11 cellular contexts compared by ENCODE assay signal in the genomic region with DNA sequence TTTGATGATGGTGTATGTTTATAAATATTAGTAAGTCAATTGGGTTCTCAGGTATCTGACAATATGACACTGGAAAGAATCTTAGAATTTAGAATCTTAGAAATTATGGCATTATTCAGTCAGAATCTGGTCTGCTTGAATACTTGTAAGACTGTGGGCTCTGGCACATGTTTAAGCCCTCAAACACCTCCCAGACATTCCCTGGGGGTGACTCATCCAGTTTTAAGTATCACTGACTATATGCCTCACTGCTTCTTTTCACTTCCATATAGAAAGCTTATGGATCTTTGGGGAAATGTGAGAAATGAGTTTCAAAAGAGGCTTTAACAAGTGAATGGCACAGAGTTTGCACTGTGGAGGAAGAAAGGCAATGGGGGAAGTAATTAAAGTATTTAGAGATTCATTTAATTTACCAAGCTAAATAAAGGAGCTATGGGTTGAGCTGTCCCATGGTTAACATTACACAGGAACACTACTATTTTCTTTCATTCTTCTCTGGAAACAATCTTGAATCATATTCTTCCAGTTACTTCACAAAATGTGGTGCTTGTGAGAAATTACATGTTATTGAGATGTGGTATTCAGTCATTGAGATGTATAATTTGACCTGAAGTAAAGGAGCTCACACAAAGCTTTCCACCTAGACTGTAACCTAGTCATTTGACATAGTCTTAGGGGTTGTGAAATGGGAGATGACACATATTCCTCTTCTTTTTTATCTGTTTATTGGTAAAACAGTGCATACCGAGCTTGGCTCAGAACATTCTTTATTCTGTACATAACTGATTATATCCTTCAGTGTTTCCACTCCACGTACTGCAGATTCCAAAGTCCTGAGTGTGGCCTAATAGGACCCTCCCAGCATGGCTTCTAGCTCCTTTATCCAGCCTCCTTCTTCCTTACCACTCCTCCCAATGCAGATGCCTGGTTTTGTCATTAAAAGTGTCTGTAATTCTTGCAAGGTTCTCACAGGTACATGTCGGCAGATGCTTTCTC.
DNase-seq lines count a peak whose midpoint lies in the region; ATAC-seq, FAIRE-seq and TF ChIP-seq lines count a peak whose summit lies in the region.
"Had no signal": no experiment of that assay in that cellular context is flagged by ENCODE, and none has a peak within 500 bp of the region (broad histone marks: within the 10 kb centered on the region; RNA-seq: fewer than 3 reads in every experiment).

No MANE protein-coding gene starts in this region.

- no peaks in the 10 kb centered on the region for H3K36me3 Mint-ChIP-seq in nephron (ENCODE audit: low read depth)
- H3K36me3 Mint-ChIP-seq in nephron progenitor cell (ENCODE audit: low read depth): peaks cover 5% of the 10 kb centered on the region
- H3K36me3 Mint-ChIP-seq in activated naive CD4-positive, alpha-beta T cell treated with anti-CD3 and anti-CD28 coated beads for 36 hours (ENCODE audit: low read depth): no peaks in the 10 kb centered on the region
- H3K36me3 Mint-ChIP-seq: natural killer cell treated with Interleukin-12 subunit alpha and Interleukin-12 subunit beta and Interleukin-15 and Interleukin-18, amount 100 ng/mL, for 72 hours had no signal

- no peaks in the 10 kb centered on the region for H3K36me3 ChIP-seq in endothelial cell of umbilical vein (ENCODE audit: control insufficient read depth in 2 of 2, extremely low read depth in 1 of 2, insufficient read depth in 2 of 2, low read length in 2 of 2)

- dilution Hi-C loops in endothelial cell of umbilical vein (cut with MboI; ENCODE audit: extremely low pct_ligation_motif_present, low sequenced_read_pairs): no loop called here

- FAIRE-seq in endothelial cell of umbilical vein (lab: Jason Lieb, UNC): peak; percentile 70

- peaks cover 32% of the 10 kb centered on the region for H3K4me1 ChIP-seq in endothelial cell of umbilical vein (ENCODE audit: control insufficient read depth, extremely low read depth, insufficient read depth, low read length)

- H3K9ac ChIP-seq in endothelial cell of umbilical vein (replicated peaks; ENCODE audit: extremely low read depth, insufficient read depth, low read length): peak overlapping the region; percentile 49

- H3K27ac Mint-ChIP-seq in nephron: peak overlapping the region in 2 of 3 experiments; percentile 9 to 48
- H3K27ac Mint-ChIP-seq in nephron progenitor cell: no peak overlapping the region
- no peak overlapping the region for H3K27ac Mint-ChIP-seq in activated naive CD4-positive, alpha-beta T cell treated with anti-CD3 and anti-CD28 coated beads for 36 hours
- H3K27ac Mint-ChIP-seq: natural killer cell treated with Interleukin-12 subunit alpha and Interleukin-12 subunit beta and Interleukin-15 and Interleukin-18, amount 100 ng/mL, for 72 hours had no signal

- H2AFZ ChIP-seq in endothelial cell of umbilical vein (ENCODE audit: low read depth, low read length): peak overlapping the region; percentile 27

- H3K4me3 Mint-ChIP-seq in nephron (no peak overlapping the region), nephron progenitor cell (no peak overlapping the region)
- H3K4me3 Mint-ChIP-seq in activated naive CD4-positive, alpha-beta T cell treated with anti-CD3 and anti-CD28 coated beads for 36 hours: no peak overlapping the region
- H3K4me3 Mint-ChIP-seq: natural killer cell treated with Interleukin-12 subunit alpha and Interleukin-12 subunit beta and Interleukin-15 and Interleukin-18, amount 100 ng/mL, for 72 hours had no signal

- POLR2A ChIA-PET in endothelial cell of umbilical vein (lab: Charles Lee): no interaction called here

- TF ChIP-seq POLR2A in endothelial cell of umbilical vein (IDR thresholded peaks at IDR 0.05; ENCODE audit: low read depth, low read length): no peak

- TF ChIP-seq CTCF in endothelial cell of umbilical vein (IDR thresholded peaks at IDR 0.05; ENCODE audit: extremely low read depth in 1 of 2, insufficient read depth in 1 of 2, low read depth in 1 of 2, low read length in 2 of 2) (no peak), nephron (IDR thresholded peaks at IDR 0.05; ENCODE audit: unreplicated experiment in 3 of 3) (no peak), nephron progenitor cell (IDR thresholded peaks at IDR 0.05) (no peak)

- H3K4me3 ChIP-seq in endothelial cell of umbilical vein (replicated peaks in 1 of 3; ENCODE audit: insufficient read depth in 1 of 3, low read depth in 1 of 3, low read length in 3 of 3): no peak overlapping the region

- H3K9me3 Mint-ChIP-seq in nephron (peaks cover 10% of the 10 kb centered on the region), nephron progenitor cell (peaks cover 17% of the 10 kb centered on the region)
- no peaks in the 10 kb centered on the region for H3K9me3 Mint-ChIP-seq in activated naive CD4-positive, alpha-beta T cell treated with anti-CD3 and anti-CD28 coated beads for 36 hours

- peak overlapping the region; percentile 84 for H3K27ac ChIP-seq in endothelial cell of umbilical vein (ENCODE audit: insufficient read depth, low read depth, low read length)

- CTCF ChIA-PET in endothelial cell of umbilical vein (lab: Charles Lee): interaction anchor here (0.9 to 1.5 kb wide), 11 partner anchors 9 to 553 kb away, joined by 3 to 7 read pairs (median 4); no protein-coding TSS in a partner anchor
- CTCF ChIA-PET in activated naive CD4-positive, alpha-beta T cell treated with anti-CD3 and anti-CD28 coated beads for 36 hours (lab: Charles Lee): interaction anchor here (1.0 kb wide), 1 partner anchor 553 kb away, joined by 4 read pairs; no protein-coding TSS in a partner anchor

- TSS peak; percentile 75 for BruUV-seq in endothelial cell of umbilical vein (replicated peaks; lab: Mats Ljungman, UMichigan)

- H3K9me1 ChIP-seq in endothelial cell of umbilical vein (replicated peaks; ENCODE audit: control insufficient read depth, extremely low read depth, insufficient read depth, low read length): no peaks in the 10 kb centered on the region

- H3K9me3 ChIP-seq in endothelial cell of umbilical vein (replicated peaks; ENCODE audit: control insufficient read depth, insufficient read depth, low read length): no peaks in the 10 kb centered on the region

- DNase-seq in DMS53 treated with DMSO at 0.1 percent for 48 hours (lab: John Stamatoyannopoulos, UW; ENCODE audit: unreplicated experiment) (peak; percentile 4), NCI-H69 (lab: John Stamatoyannopoulos, UW) (peak; percentile 84), endothelial cell of umbilical vein (ENCODE audit: low read depth, low spot score) (peak; percentile 82), nephron progenitor cell (no peak)
- DNase-seq in activated naive CD4-positive, alpha-beta T cell treated with anti-CD3 and anti-CD28 coated beads for 36 hours: no peak
- DNase-seq: activated gamma-delta T cell, NCI-H1694 treated with DMSO at 0.1 percent for 48 hours had no signal

- H3K27me3 Mint-ChIP-seq in nephron (ENCODE audit: low read depth) (no peaks in the 10 kb centered on the region), nephron progenitor cell (ENCODE audit: low read depth, poor library complexity) (no peaks in the 10 kb centered on the region)
- H3K27me3 Mint-ChIP-seq in activated naive CD4-positive, alpha-beta T cell treated with anti-CD3 and anti-CD28 coated beads for 36 hours (ENCODE audit: low read depth): peaks cover 10% of the 10 kb centered on the region
- H3K27me3 Mint-ChIP-seq: natural killer cell treated with Interleukin-12 subunit alpha and Interleukin-12 subunit beta and Interleukin-15 and Interleukin-18, amount 100 ng/mL, for 72 hours had no signal

- H3K4me2 ChIP-seq in endothelial cell of umbilical vein (ENCODE audit: insufficient read depth, low read length): peak overlapping the region; percentile 49

- H4K20me1 ChIP-seq in endothelial cell of umbilical vein (replicated peaks; ENCODE audit: control insufficient read depth, extremely low read depth, insufficient read depth, low read length): no peaks in the 10 kb centered on the region

- H3K27me3 ChIP-seq in endothelial cell of umbilical vein (ENCODE audit: control insufficient read depth in 2 of 2, insufficient read depth in 2 of 2, low read length in 2 of 2): no peaks in the 10 kb centered on the region

- no peaks in the 10 kb centered on the region for H3K79me2 ChIP-seq in endothelial cell of umbilical vein (ENCODE audit: control insufficient read depth, insufficient read depth, low read length)

- H3K4me1 Mint-ChIP-seq in nephron (peaks cover 5% of the 10 kb centered on the region), nephron progenitor cell (peaks cover 25% of the 10 kb centered on the region)
- no peaks in the 10 kb centered on the region for H3K4me1 Mint-ChIP-seq in activated naive CD4-positive, alpha-beta T cell treated with anti-CD3 and anti-CD28 coated beads for 36 hours (ENCODE audit: low read depth)

- ATAC-seq in HG03565 (IDR thresholded peaks at IDR 0.05; ENCODE audit: unreplicated experiment) (no peak), GM21786 (IDR thresholded peaks at IDR 0.05; ENCODE audit: unreplicated experiment) (no peak)
- ATAC-seq: natural killer cell treated with Interleukin-12 subunit alpha and Interleukin-12 subunit beta and Interleukin-15 and Interleukin-18, amount 100 ng/mL, for 72 hours had no signal

- intact Hi-C loops in endothelial cell of umbilical vein (cut with micrococcal nuclease): no loop called here
- intact Hi-C loops in activated naive CD4-positive, alpha-beta T cell treated with anti-CD3 and anti-CD28 coated beads for 36 hours (cut with micrococcal nuclease): no loop called here

TF ChIP-seq in endothelial cell of umbilical vein, 7 proteins besides CTCF, POLR2A, EP300 and RAD21:
- TF ChIP-seq, protein P1, sequence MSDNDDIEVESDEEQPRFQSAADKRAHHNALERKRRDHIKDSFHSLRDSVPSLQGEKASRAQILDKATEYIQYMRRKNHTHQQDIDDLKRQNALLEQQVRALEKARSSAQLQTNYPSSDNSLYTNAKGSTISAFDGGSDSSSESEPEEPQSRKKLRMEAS (IDR thresholded peaks at IDR 0.05; ENCODE audit: insufficient read depth, insufficient read length): no peak
- TF ChIP-seq GATA2 (IDR thresholded peaks at IDR 0.05; ENCODE audit: insufficient read depth, insufficient read length, low read depth, low read length) (no peak), MYC (IDR thresholded peaks at IDR 0.05; ENCODE audit: low read depth, low read length) (no peak), FOS (IDR thresholded peaks at IDR 0.05; ENCODE audit: borderline replicate concordance, insufficient read depth, low read length) (peak; percentile 90), JUN (IDR thresholded peaks at IDR 0.05; ENCODE audit: borderline replicate concordance, insufficient read depth, insufficient read length, low read depth) (peak; percentile 89), POLR2AphosphoS5 (IDR thresholded peaks at IDR 0.05; ENCODE audit: insufficient read depth, low read depth, low read length) (no peak)
TF ChIP-seq in endothelial cell of umbilical vein: peak in this region for 2.

Comparison
In these comparisons a context has a peak if more than half of its experiments do, and no peak if none do; other contexts are left out.
1. DNase-seq: peak in DMS53 treated with DMSO at 0.1 percent for 48 hours (single experiment), NCI-H69 (single experiment) and endothelial cell of umbilical vein (single experiment); none in nephron progenitor cell (single experiment) and activated naive CD4-positive, alpha-beta T cell treated with anti-CD3 and anti-CD28 coated beads for 36 hours (single experiment).
2. H3K27ac Mint-ChIP-seq: peak in nephron (2 of 3); none in nephron progenitor cell (single experiment) and activated naive CD4-positive, alpha-beta T cell treated with anti-CD3 and anti-CD28 coated beads for 36 hours (single experiment).